14 cellular contexts compared by ENCODE assay signal in genomic region chr2:235716875-235717496, GRCh38.
DNase-seq lines count a peak whose midpoint lies in the region; FAIRE-seq and TF ChIP-seq lines count a peak whose summit lies in the region.
"Had no signal": no experiment of that assay in that cellular context is flagged by ENCODE, and none has a peak within 500 bp of the region (broad histone marks: within the 10 kb centered on the region; RNA-seq: fewer than 3 reads in every experiment).

No MANE protein-coding gene starts in this region.

- intact Hi-C loops in endothelial cell of umbilical vein (cut with micrococcal nuclease): no loop called here
- intact Hi-C loops in esophagus squamous epithelium (cut with DNase I): no loop called here

- 78 to 80% methylated on average over 5 to 11 of the region's 13 CpGs for WGBS in esophagus squamous epithelium, 2 donors

- no TSS peak for BruUV-seq in endothelial cell of umbilical vein (replicated peaks; lab: Mats Ljungman, UMichigan)

- H4K20me1 ChIP-seq in endothelial cell of umbilical vein (replicated peaks; ENCODE audit: control insufficient read depth, extremely low read depth, insufficient read depth, low read length): no peaks in the 10 kb centered on the region

- no peak for TF ChIP-seq CTCF in endothelial cell of umbilical vein (IDR thresholded peaks at IDR 0.05; ENCODE audit: extremely low read depth in 1 of 2, insufficient read depth in 1 of 2, low read depth in 1 of 2, low read length in 2 of 2)
- no peak for TF ChIP-seq CTCF in esophagus squamous epithelium (IDR thresholded peaks at IDR 0.05)

- no peaks in the 10 kb centered on the region for H3K27me3 ChIP-seq in endothelial cell of umbilical vein (ENCODE audit: control insufficient read depth in 2 of 2, insufficient read depth in 2 of 2, low read length in 2 of 2)
- H3K27me3 ChIP-seq in esophagus squamous epithelium: no peaks in the 10 kb centered on the region
- H3K27me3 ChIP-seq: breast epithelium had no signal

- DNase-seq in NCI-H2196 (lab: John Stamatoyannopoulos, UW; ENCODE audit: unreplicated experiment): peak; percentile 43
- no peak for DNase-seq in NCI-H2196 treated with DMSO at 0.1 percent for 48 hours (lab: John Stamatoyannopoulos, UW; ENCODE audit: unreplicated experiment)
- DNase-seq in NCI-H345 (lab: John Stamatoyannopoulos, UW): peak; percentile 87
- DNase-seq in endothelial cell of umbilical vein (ENCODE audit: low read depth, low spot score): peak; percentile 11
- no peak for DNase-seq in esophagus squamous epithelium (lab: John Stamatoyannopoulos, UW)
- DNase-seq in amniotic stem cell (lab: John Stamatoyannopoulos, UW): no peak
- no peak for DNase-seq in SK-N-DZ (ENCODE audit: low spot score)
- DNase-seq: ACHN; activated T-cell treated with anti-CD3 and anti-CD28 coated beads, Interleukin-2, amount 50 U/mL, for 72 hours; erythroblast; retina; SIG-M5 had no signal

- H3K4me2 ChIP-seq in endothelial cell of umbilical vein (ENCODE audit: insufficient read depth, low read length): no peak overlapping the region

- no peak overlapping the region for H3K4me3 ChIP-seq in endothelial cell of umbilical vein (replicated peaks in 1 of 3; ENCODE audit: insufficient read depth in 1 of 3, low read depth in 1 of 3, low read length in 3 of 3)
- no peak overlapping the region for H3K4me3 ChIP-seq in esophagus squamous epithelium
- H3K4me3 ChIP-seq: breast epithelium had no signal

- H3K79me2 ChIP-seq in endothelial cell of umbilical vein (ENCODE audit: control insufficient read depth, insufficient read depth, low read length): no peaks in the 10 kb centered on the region

- H3K4me1 ChIP-seq in endothelial cell of umbilical vein (ENCODE audit: control insufficient read depth, extremely low read depth, insufficient read depth, low read length) (no peaks in the 10 kb centered on the region), esophagus squamous epithelium (peaks cover 0 to 17% (median 0%) of the 10 kb centered on the region in 3 donors)
- H3K4me1 ChIP-seq: breast epithelium had no signal

- POLR2A ChIA-PET in endothelial cell of umbilical vein (lab: Charles Lee): no interaction called here

- dilution Hi-C loops in endothelial cell of umbilical vein (cut with MboI; ENCODE audit: extremely low pct_ligation_motif_present, low sequenced_read_pairs): no loop called here

- no peak overlapping the region for H2AFZ ChIP-seq in endothelial cell of umbilical vein (ENCODE audit: low read depth, low read length)

- H3K9me1 ChIP-seq in endothelial cell of umbilical vein (replicated peaks; ENCODE audit: control insufficient read depth, extremely low read depth, insufficient read depth, low read length): no peaks in the 10 kb centered on the region

- no peak overlapping the region for H3K27ac ChIP-seq in endothelial cell of umbilical vein (ENCODE audit: insufficient read depth, low read depth, low read length)
- H3K27ac ChIP-seq in temporal lobe (ENCODE audit: low read depth, low read length): peak overlapping the region; percentile 76
- H3K27ac ChIP-seq in esophagus squamous epithelium: no peak overlapping the region
- H3K27ac ChIP-seq: breast epithelium had no signal

- no peaks in the 10 kb centered on the region for H3K9me3 ChIP-seq in endothelial cell of umbilical vein (replicated peaks; ENCODE audit: control insufficient read depth, insufficient read depth, low read length)
- no peaks in the 10 kb centered on the region for H3K9me3 ChIP-seq in esophagus squamous epithelium
- H3K9me3 ChIP-seq: breast epithelium had no signal

- H3K36me3 ChIP-seq in endothelial cell of umbilical vein (ENCODE audit: control insufficient read depth in 2 of 2, extremely low read depth in 1 of 2, insufficient read depth in 2 of 2, low read length in 2 of 2): no peaks in the 10 kb centered on the region
- peaks cover 0 to 11% (median 0%) of the 10 kb centered on the region in 3 donors for H3K36me3 ChIP-seq in esophagus squamous epithelium
- H3K36me3 ChIP-seq: breast epithelium had no signal

- TF ChIP-seq POLR2A in endothelial cell of umbilical vein (IDR thresholded peaks at IDR 0.05; ENCODE audit: low read depth, low read length) (no peak), esophagus squamous epithelium (IDR thresholded peaks at IDR 0.05) (no peak)

- no peak for FAIRE-seq in endothelial cell of umbilical vein (lab: Jason Lieb, UNC)

- CTCF ChIA-PET in endothelial cell of umbilical vein (lab: Charles Lee): no interaction called here

- H3K9ac ChIP-seq in endothelial cell of umbilical vein (replicated peaks; ENCODE audit: extremely low read depth, insufficient read depth, low read length): no peak overlapping the region

TF ChIP-seq in endothelial cell of umbilical vein, 7 proteins besides CTCF, POLR2A, EP300 and RAD21:
- no peak for TF ChIP-seq JUN (IDR thresholded peaks at IDR 0.05; ENCODE audit: borderline replicate concordance, insufficient read depth, insufficient read length, low read depth)
- TF ChIP-seq, protein P1, sequence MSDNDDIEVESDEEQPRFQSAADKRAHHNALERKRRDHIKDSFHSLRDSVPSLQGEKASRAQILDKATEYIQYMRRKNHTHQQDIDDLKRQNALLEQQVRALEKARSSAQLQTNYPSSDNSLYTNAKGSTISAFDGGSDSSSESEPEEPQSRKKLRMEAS (IDR thresholded peaks at IDR 0.05; ENCODE audit: insufficient read depth, insufficient read length): no peak
- TF ChIP-seq EZH2 (IDR thresholded peaks at IDR 0.05; ENCODE audit: borderline replicate concordance, low read depth, low read length, severe bottlenecking): no peak
- TF ChIP-seq MYC (IDR thresholded peaks at IDR 0.05; ENCODE audit: low read depth, low read length): no peak
- no peak for TF ChIP-seq GATA2 (IDR thresholded peaks at IDR 0.05; ENCODE audit: insufficient read depth, insufficient read length, low read depth, low read length)
- TF ChIP-seq FOS (IDR thresholded peaks at IDR 0.05; ENCODE audit: borderline replicate concordance, insufficient read depth, low read length): no peak
- no peak for TF ChIP-seq POLR2AphosphoS5 (IDR thresholded peaks at IDR 0.05; ENCODE audit: insufficient read depth, low read depth, low read length)

Comparison
In these comparisons a context has a peak if more than half of its experiments do, and no peak if none do; other contexts are left out.
1. DNase-seq: peak in NCI-H2196 (single experiment), NCI-H345 (single experiment) and endothelial cell of umbilical vein (single experiment); none in NCI-H2196 treated with DMSO at 0.1 percent for 48 hours (single experiment), esophagus squamous epithelium (single experiment), amniotic stem cell (single experiment) and SK-N-DZ (single experiment).